ENCODE assay signal across 32 cellular contexts in the genomic region with DNA sequence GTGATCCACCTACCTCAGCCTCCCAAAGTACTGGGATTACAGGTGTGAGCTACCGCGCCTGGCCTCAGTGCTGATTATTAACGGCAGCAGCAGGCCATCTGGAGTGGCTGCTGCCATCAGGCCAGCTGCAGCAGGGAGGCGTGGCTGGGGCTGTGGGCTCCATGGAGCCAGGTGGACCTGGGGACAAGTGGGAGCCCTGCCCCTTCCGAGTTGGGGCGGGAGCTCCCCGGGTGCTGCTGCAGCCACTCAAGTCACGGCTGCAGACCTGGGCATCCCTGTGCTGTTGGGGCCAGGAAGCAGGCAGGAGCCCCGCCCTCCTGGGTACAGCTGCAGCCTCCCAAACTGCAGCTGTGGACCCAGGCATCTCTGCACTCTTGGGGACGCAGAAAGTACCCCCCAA. TPM values are rescaled to one million over a fixed set of nuclear protein-coding genes. Genes with fewer than 3 reads are reported as not detected.
"Had no signal": no experiment of that assay in that cellular context is flagged by ENCODE, and none has a peak within 500 bp of the region (broad histone marks: within the 10 kb centered on the region; RNA-seq: fewer than 3 reads in every experiment).

No MANE protein-coding gene starts in this region.

- DNase-seq: activated B cell treated with CpG ODN at 0.5 μM for 24 hours; activated CD4-positive, alpha-beta T cell treated with anti-CD3 and anti-CD28 coated beads for 48 hours; activated CD4-positive, alpha-beta T cell treated with anti-CD3 and anti-CD28 coated beads, Interleukin-2, amount 50 U/mL, for 1 hour; activated CD4-positive, alpha-beta T cell treated with anti-CD3 and anti-CD28 coated beads, Interleukin-2, amount 50 U/mL, for 48 hours; activated CD8-positive, alpha-beta memory T cell treated with anti-CD3 and anti-CD28 coated beads for 24 hours; activated CD8-positive, alpha-beta T cell treated with anti-CD3 and anti-CD28 coated beads for 36 hours; activated effector memory CD4-positive, alpha-beta T cell treated with Interleukin-2 at 50 U/mL for 16 hours; activated gamma-delta T cell treated with Interleukin-2 at 50 U/mL for 16 hours; activated naive CD4-positive, alpha-beta T cell treated with anti-CD3 and anti-CD28 coated beads, Interleukin-2, amount 50 U/mL, for 16 hours; activated naive CD4-positive, alpha-beta T cell treated with Interleukin-2 at 50 U/mL for 16 hours; activated T-cell treated with anti-CD3 and anti-CD28 coated beads, Interleukin-2, amount 50 U/mL, for 4 hours; adrenal gland; amygdala; aorta; central memory CD4-positive, alpha-beta T cell; cerebellar nuclear complex; colonic mucosa; dorsolateral prefrontal cortex; effector memory CD4-positive, alpha-beta T cell; foreskin fibroblast; T-helper 2 cell had no signal

- H3K27ac ChIP-seq: adrenal gland, breast epithelium, cardiac muscle cell, colonic mucosa, dorsolateral prefrontal cortex had no signal

- H3K27ac Mint-ChIP-seq: activated B cell treated with CpG ODN at 0.5 μM for 24 hours; activated CD8-positive, alpha-beta T cell treated with anti-CD3 and anti-CD28 coated beads for 36 hours; activated naive CD8-positive, alpha-beta T cell; activated T-helper 17 cell treated with anti-CD3 and anti-CD28 coated beads, Interleukin-2, amount 50 U/mL, for 72 hours; brain; dendritic cell treated with granulocyte-macrophage colony-stimulating factor and Interleukin-4, amounts not matched to agents 40 ng/mL and 50 ng/mL, for 4 days; endodermal cell had no signal

- H3K4me1 Mint-ChIP-seq: activated B cell treated with CpG ODN at 0.5 μM for 24 hours; activated T-helper 17 cell treated with anti-CD3 and anti-CD28 coated beads, Interleukin-2, amount 50 U/mL, for 72 hours; endodermal cell had no signal

- H3K4me1 ChIP-seq: breast epithelium, colonic mucosa had no signal

- FAIRE-seq: frontal cortex had no signal

- H3K9me3 Mint-ChIP-seq: activated B cell treated with CpG ODN at 0.5 μM for 24 hours; activated CD8-positive, alpha-beta T cell treated with anti-CD3 and anti-CD28 coated beads for 36 hours; activated T-cell treated with anti-CD3 and anti-CD28 coated beads, Interleukin-2, amount 50 U/mL, for 4 hours; activated T-helper 17 cell treated with anti-CD3 and anti-CD28 coated beads, Interleukin-2, amount 50 U/mL, for 72 hours; brain; endodermal cell had no signal

- H3K9me3 ChIP-seq: adrenal gland, colonic mucosa had no signal

- H3K36me3 Mint-ChIP-seq: activated naive CD8-positive, alpha-beta T cell had no signal

- H3K27me3 ChIP-seq: adrenal gland, breast epithelium, cardiac muscle cell, colonic mucosa, dorsolateral prefrontal cortex had no signal

- H3K4me3 ChIP-seq: adrenal gland, breast epithelium, cardiac muscle cell, colonic mucosa, dorsolateral prefrontal cortex had no signal

- ATAC-seq: activated CD4-positive, CD25-positive, alpha-beta regulatory T cell treated with anti-CD3 and anti-CD28 coated beads, Interleukin-2, amount 50 U/mL, for 24 hours; activated CD8-positive, alpha-beta T cell treated with anti-CD3 and anti-CD28 coated beads for 36 hours; activated T-cell treated with anti-CD3 and anti-CD28 coated beads, Interleukin-2, amount 50 U/mL, for 4 hours; activated T-helper 17 cell treated with anti-CD3 and anti-CD28 coated beads, Interleukin-2, amount 50 U/mL, for 72 hours; esophagus mucosa had no signal

- H3K4me3 Mint-ChIP-seq: activated B cell treated with CpG ODN at 0.5 μM for 24 hours; activated CD8-positive, alpha-beta T cell treated with anti-CD3 and anti-CD28 coated beads for 36 hours; activated naive CD8-positive, alpha-beta T cell; activated T-cell treated with anti-CD3 and anti-CD28 coated beads, Interleukin-2, amount 50 U/mL, for 4 hours; activated T-helper 17 cell treated with anti-CD3 and anti-CD28 coated beads, Interleukin-2, amount 50 U/mL, for 72 hours; brain; dendritic cell treated with granulocyte-macrophage colony-stimulating factor and Interleukin-4, amounts not matched to agents 40 ng/mL and 50 ng/mL, for 4 days; endodermal cell had no signal

- H3K27me3 Mint-ChIP-seq: activated B cell treated with CpG ODN at 0.5 μM for 24 hours; activated T-helper 17 cell treated with anti-CD3 and anti-CD28 coated beads, Interleukin-2, amount 50 U/mL, for 72 hours; brain; dendritic cell treated with granulocyte-macrophage colony-stimulating factor and Interleukin-4, amounts not matched to agents 40 ng/mL and 50 ng/mL, for 4 days had no signal

- H3K36me3 ChIP-seq: adrenal gland, cardiac muscle cell, colonic mucosa had no signal

RNA-seq across cellular contexts. Expression of a gene that starts 23.9 kb away (rescaled TPM):
- total RNA-seq: activated CD8-positive, alpha-beta T cell treated with anti-CD3 and anti-CD28 coated beads for 36 hours; activated T-cell treated with anti-CD3 and anti-CD28 coated beads, Interleukin-2, amount 50 U/mL, for 4 hours; T-helper 1 cell treated with Interleukin-12 subunit alpha and Interleukin-12 subunit beta and Interleukin-4 antibody, amounts not matched to agents 30 ng/mL and 1 ng/mL, for 36 hours had no signal

RNA-seq across cellular contexts. Expression of a gene that starts 24.3 kb away (rescaled TPM):
- total RNA-seq: activated CD8-positive, alpha-beta T cell treated with anti-CD3 and anti-CD28 coated beads for 36 hours; activated T-cell treated with anti-CD3 and anti-CD28 coated beads, Interleukin-2, amount 50 U/mL, for 4 hours; T-helper 1 cell treated with Interleukin-12 subunit alpha and Interleukin-12 subunit beta and Interleukin-4 antibody, amounts not matched to agents 30 ng/mL and 1 ng/mL, for 36 hours had no signal
